In the genomic region with DNA sequence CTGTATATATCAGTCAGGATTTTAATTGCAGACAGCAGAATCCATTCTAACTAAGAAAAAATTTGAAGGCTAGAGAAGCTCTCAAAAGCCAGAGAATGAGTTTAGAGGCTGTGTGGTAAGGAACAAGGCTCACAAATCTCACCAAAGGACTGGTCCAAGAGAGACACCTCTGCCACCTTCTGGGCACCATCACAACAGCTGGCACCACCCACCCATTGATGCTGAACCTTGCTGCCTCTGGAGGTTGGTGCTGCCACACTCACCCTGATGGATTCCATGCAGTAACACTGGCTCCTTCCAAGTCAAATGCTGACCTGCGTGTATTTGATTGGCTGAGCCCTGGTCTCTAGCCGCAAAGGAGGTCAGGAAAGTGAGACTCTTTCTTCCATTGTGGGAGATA, we compare ENCODE assay signal across 23 cellular contexts.
DNase-seq lines count a peak whose midpoint lies in the region; ATAC-seq, FAIRE-seq and TF ChIP-seq lines count a peak whose summit lies in the region.
"Had no signal": no experiment of that assay in that cellular context is flagged by ENCODE, and none has a peak within 500 bp of the region (broad histone marks: within the 10 kb centered on the region; RNA-seq: fewer than 3 reads in every experiment).

No MANE protein-coding gene starts in this region.

- 64% methylated on average over 2 of the region's 2 CpGs for WGBS in right lobe of liver (ENCODE audit: insufficient coverage, low coverage, low lambda C conversion rate, missing lambda C conversion rate)
- WGBS in HepG2 (ENCODE audit: low lambda C conversion rate), result 0% methylated on average over 1 of the region's 2 CpGs

- H4K20me1 ChIP-seq in HepG2 (ENCODE audit: insufficient read depth, low read length), result no peaks in the 10 kb centered on the region

- intact Hi-C loops in right lobe of liver (cut with DNase I) (no loop called here), HepG2 (cut with micrococcal nuclease; ENCODE audit: unreplicated experiment) (no loop called here)

- no peak for TF ChIP-seq POLR2A in right lobe of liver (IDR thresholded peaks at IDR 0.05)
- no peak for TF ChIP-seq POLR2A in HepG2 (IDR thresholded peaks at IDR 0.05; ENCODE audit: insufficient read depth in 1 of 2, low read depth in 2 of 2, low read length in 2 of 2)

- H3K4me1 ChIP-seq in right lobe of liver (no peaks in the 10 kb centered on the region), HepG2 (ENCODE audit: insufficient read depth, low read length) (no peaks in the 10 kb centered on the region)
- H3K4me1 ChIP-seq: ascending aorta, right atrium auricular region, SJCRH30 had no signal

- in situ Hi-C loops in HepG2 (cut with HindIII; ENCODE audit: extremely low pct_ligation_motif_present, low pct_unique_long_range_greater_than_20kb), result no loop called here

- H3K36me3 ChIP-seq in right lobe of liver (no peaks in the 10 kb centered on the region), HepG2 (replicated peaks in 1 of 2; ENCODE audit: control insufficient read depth in 1 of 2, insufficient read depth in 2 of 2, low read length in 2 of 2) (no peaks in the 10 kb centered on the region)
- H3K36me3 ChIP-seq: ascending aorta, right atrium auricular region, SJCRH30 had no signal

- H3K79me2 ChIP-seq in HepG2 (ENCODE audit: insufficient read depth, low read length), result no peaks in the 10 kb centered on the region

- peak in 1 of 4 donors; percentile 10 for TF ChIP-seq CTCF in right lobe of liver (IDR thresholded peaks at IDR 0.05)
- TF ChIP-seq CTCF in HepG2 (CRISPR knock-in tag; IDR thresholded peaks at IDR 0.05), result no peak

- H2AFZ ChIP-seq in HepG2 (ENCODE audit: low read length), result no peak overlapping the region

- TF ChIP-seq RAD21 in HepG2 (CRISPR knock-in tag; IDR thresholded peaks at IDR 0.05), result no peak

- CTCF ChIA-PET in HepG2 (lab: Yijun Ruan, JAX; ENCODE audit: low intra/inter-chr PET ratio, low total read pairs), result no interaction called here

- H3K27ac Mint-ChIP-seq in activated T-cell treated with anti-CD3 and anti-CD28 coated beads, Interleukin-2, amount 50 U/mL, for 24 hours, result no peak overlapping the region
- H3K27ac Mint-ChIP-seq: CD14-positive monocyte; stimulated activated naive CD8-positive, alpha-beta T cell treated with anti-CD3 and anti-CD28 coated beads, Interleukin-15, amount 100 ng/mL, for 72 hours had no signal

- FAIRE-seq in HepG2 (lab: Jason Lieb, UNC), result no peak
- FAIRE-seq: A204.1, GM18507 had no signal

- H3K9ac ChIP-seq in HepG2 (ENCODE audit: insufficient read depth, low read depth, low read length), result no peak overlapping the region

- TF ChIP-seq EP300 in HepG2 (IDR thresholded peaks at IDR 0.05; ENCODE audit: low read depth in 2 of 2, low read length in 2 of 2) (no peak), HepG2 (CRISPR knock-in tag; IDR thresholded peaks at IDR 0.05; ENCODE audit: borderline replicate concordance) (no peak)

- H3K9me3 ChIP-seq in right lobe of liver (no peaks in the 10 kb centered on the region), HepG2 (ENCODE audit: low read length) (no peaks in the 10 kb centered on the region)
- H3K9me3 ChIP-seq: ascending aorta, SJCRH30 had no signal

- H3K4me3 ChIP-seq in right lobe of liver (no peak overlapping the region), HepG2 (replicated peaks in 1 of 3; ENCODE audit: insufficient read depth in 1 of 3, low read depth in 2 of 3, low read length in 3 of 3) (no peak overlapping the region)
- H3K4me3 ChIP-seq: ascending aorta, right atrium auricular region, SJCRH30 had no signal

- peak in 3 of 4 donors; percentile 39 to 53 (median 50) for ATAC-seq in right lobe of liver
- no peak for ATAC-seq in HepG2
- ATAC-seq: stimulated activated naive CD8-positive, alpha-beta T cell treated with anti-CD3 and anti-CD28 coated beads, Interleukin-15, amount 100 ng/mL, for 72 hours had no signal

- H3K4me3 Mint-ChIP-seq in activated T-cell treated with anti-CD3 and anti-CD28 coated beads, Interleukin-2, amount 50 U/mL, for 24 hours, result no peak overlapping the region
- H3K4me3 Mint-ChIP-seq: CD14-positive monocyte; stimulated activated naive CD8-positive, alpha-beta T cell treated with anti-CD3 and anti-CD28 coated beads, Interleukin-15, amount 100 ng/mL, for 72 hours had no signal

- peaks cover 44% of the 10 kb centered on the region for H3K27me3 Mint-ChIP-seq in activated T-cell treated with anti-CD3 and anti-CD28 coated beads, Interleukin-2, amount 50 U/mL, for 24 hours

- no peak overlapping the region for H3K4me2 ChIP-seq in HepG2 (ENCODE audit: low read depth, low read length)

- H3K27me3 ChIP-seq in right lobe of liver (no peaks in the 10 kb centered on the region), HepG2 (ENCODE audit: control insufficient read depth in 1 of 2, insufficient read depth in 2 of 2, low read length in 2 of 2) (no peaks in the 10 kb centered on the region)
- H3K27me3 ChIP-seq: ascending aorta, right atrium auricular region, SJCRH30 had no signal

- POLR2A ChIA-PET in HepG2 (lab: Yijun Ruan, JAX), result no interaction called here

- H3K9me3 Mint-ChIP-seq in activated T-cell treated with anti-CD3 and anti-CD28 coated beads, Interleukin-2, amount 50 U/mL, for 24 hours, result peaks cover 2% of the 10 kb centered on the region

- no peak overlapping the region for H3K27ac ChIP-seq in right lobe of liver
- no peak overlapping the region for H3K27ac ChIP-seq in HepG2 (ENCODE audit: extremely low read length, insufficient read depth, low read length)
- H3K27ac ChIP-seq: ascending aorta, right atrium auricular region, SJCRH30 had no signal

- H3K36me3 Mint-ChIP-seq in activated T-cell treated with anti-CD3 and anti-CD28 coated beads, Interleukin-2, amount 50 U/mL, for 24 hours (ENCODE audit: low read depth), result no peaks in the 10 kb centered on the region
- H3K36me3 Mint-ChIP-seq: CD14-positive monocyte had no signal

- BruUV-seq in HepG2 (replicated peaks; lab: Mats Ljungman, UMichigan), result no TSS peak

- peak; percentile 62 for DNase-seq in DMS53 (lab: John Stamatoyannopoulos, UW)
- no peak for DNase-seq in DMS53 treated with DMSO at 0.1 percent for 48 hours (lab: John Stamatoyannopoulos, UW; ENCODE audit: unreplicated experiment)
- no peak for DNase-seq in right lobe of liver
- DNase-seq in HepG2 (ENCODE audit: low spot score), result no peak
- DNase-seq in NCI-H774 (lab: John Stamatoyannopoulos, UW), result peak; percentile 1
- peak; percentile 2 for DNase-seq in left kidney (ENCODE audit: low read depth, low spot score)
- DNase-seq in activated T-cell treated with anti-CD3 and anti-CD28 coated beads, Interleukin-2, amount 50 U/mL, for 24 hours, result no peak
- DNase-seq in AG20443 (ENCODE audit: low spot score), result no peak
- DNase-seq: activated CD4-positive, CD25-positive, alpha-beta regulatory T cell treated with anti-CD3 and anti-CD28 coated beads, Interleukin-2, amount 50 U/mL, for 72 hours; activated naive CD4-positive, alpha-beta T cell; activated T-cell treated with anti-CD3 and anti-CD28 coated beads for 4 hours; effector memory CD4-positive, alpha-beta T cell; glutamatergic neuron; NCI-H2029 treated with DMSO at 0.1 percent for 48 hours; SJCRH30; stimulated activated naive CD8-positive, alpha-beta T cell treated with anti-CD3 and anti-CD28 coated beads, Interleukin-15, amount 100 ng/mL, for 72 hours; T-helper 9 cell; trophoblast cell had no signal

- H3K4me1 Mint-ChIP-seq in activated T-cell treated with anti-CD3 and anti-CD28 coated beads, Interleukin-2, amount 50 U/mL, for 24 hours (ENCODE audit: low read depth), result no peaks in the 10 kb centered on the region
- H3K4me1 Mint-ChIP-seq: CD14-positive monocyte; stimulated activated naive CD8-positive, alpha-beta T cell treated with anti-CD3 and anti-CD28 coated beads, Interleukin-15, amount 100 ng/mL, for 72 hours had no signal

TF ChIP-seq in HepG2, 621 proteins besides CTCF, POLR2A, EP300 and RAD21 (continues in another document):
- TF ChIP-seq ZBTB21 (CRISPR knock-in tag; IDR thresholded peaks at IDR 0.05) (no peak), HOMEZ (CRISPR knock-in tag; IDR thresholded peaks at IDR 0.05; ENCODE audit: low read depth) (no peak), FOXC1 (CRISPR knock-in tag; IDR thresholded peaks at IDR 0.05; ENCODE audit: borderline replicate concordance) (no peak), CERS6 (CRISPR knock-in tag; IDR thresholded peaks at IDR 0.05) (no peak)

Comparison
In these comparisons a context has a peak if more than half of its experiments do, and no peak if none do; other contexts are left out.
1. DNase-seq: peak in DMS53 (single experiment), NCI-H774 (single experiment) and left kidney (single experiment); none in DMS53 treated with DMSO at 0.1 percent for 48 hours (single experiment), right lobe of liver (0 of 3), HepG2 (single experiment), activated T-cell treated with anti-CD3 and anti-CD28 coated beads, Interleukin-2, amount 50 U/mL, for 24 hours (single experiment) and AG20443 (single experiment).